In genomic region chr7:144011458-144012230, GRCh38 we compare ENCODE assay signal across 16 cellular contexts.
DNase-seq lines count a peak whose midpoint lies in the region; TF ChIP-seq lines count a peak whose summit lies in the region.
"Had no signal": no experiment of that assay in that cellular context is flagged by ENCODE, and none has a peak within 500 bp of the region (broad histone marks: within the 10 kb centered on the region; RNA-seq: fewer than 3 reads in every experiment).

No MANE protein-coding gene starts in this region.

- CTCF ChIA-PET in RWPE1 (lab: Yijun Ruan, JAX): interaction anchor here (0.7 kb wide), 1 partner anchor 57 kb away, joined by 4 read pairs; no protein-coding TSS in a partner anchor

- H3K4me3 ChIP-seq in AG09309 (ENCODE audit: control insufficient read depth, low read depth, low read length) (no peak overlapping the region), HFF-Myc (replicated peaks; ENCODE audit: low read depth, low read length) (no peak overlapping the region), fibroblast of pulmonary artery (replicated peaks; ENCODE audit: low read depth, low read length) (no peak overlapping the region)
- H3K4me3 ChIP-seq: SJSA1 had no signal

- DNase-seq in AG09309 (ENCODE audit: low read depth) (peak; percentile 32), HFF-Myc (ENCODE audit: extremely low read depth, low read depth) (no peak), RWPE1 (ENCODE audit: low spot score) (peak; percentile 8), fibroblast of pulmonary artery (ENCODE audit: low read depth) (peak; percentile 44), iPS-NIHi11 (ENCODE audit: low spot score) (no peak), NCI-H146 treated with DMSO at 0.1 percent for 48 hours (lab: John Stamatoyannopoulos, UW; ENCODE audit: unreplicated experiment) (no peak), NCI-H2227 treated with DMSO at 0.1 percent for 48 hours (lab: John Stamatoyannopoulos, UW) (no peak), midbrain (lab: John Stamatoyannopoulos, UW) (no peak)
- DNase-seq: activated CD4-positive, alpha-beta memory T cell treated with anti-CD3 and anti-CD28 coated beads for 36 hours; CD4-positive, CD25-positive, alpha-beta regulatory T cell; cortex of kidney; erythroblast; naive thymus-derived CD8-positive, alpha-beta T cell; NCI-H1930; NCI-H82 had no signal

- TF ChIP-seq CTCF in AG09309 (IDR thresholded peaks at IDR 0.05; ENCODE audit: control insufficient read depth, insufficient read depth, low read depth, low read length, missing control alignments): peak; percentile 59
- TF ChIP-seq CTCF in HFF-Myc (IDR thresholded peaks at IDR 0.05; ENCODE audit: low read depth, low read length, missing control alignments): peak; percentile 21
- peak; percentile 23; the same call in 1 of the 2 replicates for TF ChIP-seq CTCF in RWPE1 (conservative IDR thresholded peaks at IDR 0.05; ENCODE audit: low read depth)
- peak; percentile 12 for TF ChIP-seq CTCF in fibroblast of pulmonary artery (IDR thresholded peaks at IDR 0.05; ENCODE audit: low read length, missing control alignments)

- POLR2A ChIA-PET in RWPE1 (lab: Yijun Ruan, JAX; ENCODE audit: low non-redundant PET): no interaction called here

- H3K27ac ChIP-seq in RWPE1: no peak overlapping the region
- H3K27ac ChIP-seq: SJSA1 had no signal

Comparison
In these comparisons a context has a peak if more than half of its experiments do, and no peak if none do; other contexts are left out.
1. DNase-seq: peak in AG09309 (single experiment), RWPE1 (single experiment) and fibroblast of pulmonary artery (single experiment); none in HFF-Myc (single experiment), iPS-NIHi11 (single experiment), NCI-H146 treated with DMSO at 0.1 percent for 48 hours (single experiment), NCI-H2227 treated with DMSO at 0.1 percent for 48 hours (single experiment) and midbrain (single experiment).
2. Peak in every context shown above with its lines, with median percentiles within 50 percentile points of each other: CTCF ChIP-seq.